Comparison of ENCODE assay signal across 13 cellular contexts in genomic region chr7:51278797-51279196, GRCh38. TPM values are rescaled to one million over a fixed set of nuclear protein-coding genes. Genes with fewer than 3 reads are reported as not detected.
DNase-seq lines count a peak whose midpoint lies in the region; ATAC-seq, FAIRE-seq and TF ChIP-seq lines count a peak whose summit lies in the region.
"Had no signal": no experiment of that assay in that cellular context is flagged by ENCODE, and none has a peak within 500 bp of the region (broad histone marks: within the 10 kb centered on the region; RNA-seq: fewer than 3 reads in every experiment).

No MANE protein-coding gene starts in this region.

- TF ChIP-seq POLR2A in right lobe of liver (IDR thresholded peaks at IDR 0.05) = no peak

- WGBS in right lobe of liver (ENCODE audit: insufficient coverage, low coverage, low lambda C conversion rate, missing lambda C conversion rate) = 88% methylated on average over 3 of the region's 6 CpGs

- no peak overlapping the region for H3K9ac ChIP-seq in kidney (ENCODE audit: low read length in 2 of 2)

- H3K27me3 ChIP-seq in layer of hippocampus (ENCODE audit: control insufficient read depth, insufficient read depth, low read length) = no peaks in the 10 kb centered on the region
- no peaks in the 10 kb centered on the region for H3K27me3 ChIP-seq in right lobe of liver
- H3K27me3 ChIP-seq: suprapubic skin had no signal

- ATAC-seq in right lobe of liver = no peak
- ATAC-seq: activated CD8-positive, alpha-beta T cell treated with anti-CD3 and anti-CD28 coated beads for 36 hours had no signal

- no peak for FAIRE-seq in kidney (lab: Jason Lieb, UNC)
- FAIRE-seq: astrocyte had no signal

- peak overlapping the region; percentile 17 for H3K27ac ChIP-seq in layer of hippocampus (ENCODE audit: low read depth, low read length)
- H3K27ac ChIP-seq in kidney (ENCODE audit: low read depth in 2 of 2, low read length in 2 of 2) = no peak overlapping the region
- no peak overlapping the region for H3K27ac ChIP-seq in right lobe of liver
- H3K27ac ChIP-seq: suprapubic skin had no signal

- H3K4me1 ChIP-seq in kidney (ENCODE audit: control insufficient read depth in 1 of 2, insufficient read depth in 1 of 2, low read depth in 1 of 2, low read length in 2 of 2) (peaks cover 0 to 3% of the 10 kb centered on the region in 2 donors), right lobe of liver (peaks cover 0 to 12% (median 3%) of the 10 kb centered on the region in 4 donors)
- H3K4me1 ChIP-seq: suprapubic skin had no signal

- H3K9me3 ChIP-seq in kidney (ENCODE audit: control insufficient read depth in 1 of 2, low read length in 2 of 2) (no peaks in the 10 kb centered on the region), right lobe of liver (no peaks in the 10 kb centered on the region)

- DNase-seq in Ammon's horn (ENCODE audit: low spot score) (peak; percentile 63), LHCN-M2 (ENCODE audit: low read depth) (peak; percentile 94), NCI-H82 treated with DMSO at 0.1 percent for 48 hours (lab: John Stamatoyannopoulos, UW; ENCODE audit: unreplicated experiment) (peak; percentile 88), kidney (no peak), NCI-H2227 treated with DMSO at 0.1 percent for 48 hours (lab: John Stamatoyannopoulos, UW) (no peak), right lobe of liver (no peak), SK-N-DZ (ENCODE audit: low spot score) (no peak)
- DNase-seq: activated CD8-positive, alpha-beta T cell treated with anti-CD3 and anti-CD28 coated beads for 36 hours; SHP77 had no signal

- H3K36me3 ChIP-seq in kidney (ENCODE audit: control insufficient read depth in 1 of 2, insufficient read depth in 2 of 2, low read length in 2 of 2) (no peaks in the 10 kb centered on the region), right lobe of liver (no peaks in the 10 kb centered on the region)
- H3K36me3 ChIP-seq: suprapubic skin had no signal

- no peak for TF ChIP-seq CTCF in kidney (IDR thresholded peaks at IDR 0.05; ENCODE audit: borderline replicate concordance, extremely low read depth, insufficient read depth)
- no peak for TF ChIP-seq CTCF in right lobe of liver (IDR thresholded peaks at IDR 0.05)

- intact Hi-C loops in kidney (cut with DNase I) = no loop called here
- intact Hi-C loops in right lobe of liver (cut with DNase I) = no loop called here

- H3K4me3 ChIP-seq in kidney (ENCODE audit: low read length in 2 of 2) (no peak overlapping the region), right lobe of liver (no peak overlapping the region)
- H3K4me3 ChIP-seq: suprapubic skin had no signal

RNA-seq across cellular contexts. Expression of gene COBL, which starts 37.8 kb away (rescaled TPM):
- 0.46 and 0.83 TPM in 2 replicates for total RNA-seq in LHCN-M2 (2014; rRNA removed)
- 0.22 TPM for polyA plus RNA-seq in LHCN-M2 (2012)
- total RNA-seq in kidney = 42.7 TPM
- 9.8 TPM for polyA plus RNA-seq in kidney (ENCODE audit: insufficient read depth, low read depth, low replicate concordance)
- total RNA-seq in right lobe of liver = 10 to 100 TPM; 21.5 to 35.9 (median 24.6) TPM
- polyA plus RNA-seq in SK-N-DZ (2014; cell fraction: cytosol; rRNA removed) = not detected in 2 replicates
- polyA plus RNA-seq in SK-N-DZ (2014; cell fraction: nucleus; rRNA removed) = not detected in 2 replicates
- total RNA-seq: activated CD8-positive, alpha-beta T cell treated with anti-CD3 and anti-CD28 coated beads for 36 hours; activated T-helper 2 cell treated with anti-CD3 and anti-CD28 coated beads, Interferon-gamma antibody, Interleukin-2, Interleukin-4, amounts not matched to agents 10 μg/mL and 5 μg/mL and 100 μg/mL, durations not matched to agents 14 hours and 24 hours and 36 hours had no signal

Comparison
In these comparisons a context has a peak if more than half of its experiments do, and no peak if none do; other contexts are left out.
1. DNase-seq: peak in Ammon's horn (single experiment), LHCN-M2 (single experiment) and NCI-H82 treated with DMSO at 0.1 percent for 48 hours (single experiment); none in kidney (single experiment), NCI-H2227 treated with DMSO at 0.1 percent for 48 hours (single experiment), right lobe of liver (0 of 3) and SK-N-DZ (single experiment).
2. RNA of gene COBL, which starts 37.8 kb away (total RNA-seq): 42.7 TPM in kidney (single experiment) and 21.5 to 35.9 TPM in right lobe of liver; 0.46 to 0.83 TPM in LHCN-M2; every median in the first group is over 10 times any median in the second.